In genomic region chr9:137156567-137157375, GRCh38 we compare ENCODE assay signal across 8 cellular contexts. TPM values are rescaled to one million over a fixed set of nuclear protein-coding genes. Genes with fewer than 3 reads are reported as not detected.
A peak's percentile ranks its signal among the peaks of the same experiment; 100 is the strongest.
DNase-seq lines count a peak whose midpoint lies in the region; ATAC-seq and TF ChIP-seq lines count a peak whose summit lies in the region.

No MANE protein-coding gene starts in this region.

- no peaks in the 10 kb centered on the region for H3K36me3 Mint-ChIP-seq in glutamatergic neuron (ENCODE audit: unreplicated experiment)

- ATAC-seq in HG03469 (IDR thresholded peaks at IDR 0.05; ENCODE audit: unreplicated experiment), result no peak
- no peak for ATAC-seq in GM19452 (IDR thresholded peaks at IDR 0.05; ENCODE audit: unreplicated experiment)
- ATAC-seq in GM21360 (IDR thresholded peaks at IDR 0.05; ENCODE audit: unreplicated experiment), result no peak

- peaks cover 18% of the 10 kb centered on the region for H3K27me3 Mint-ChIP-seq in glutamatergic neuron (ENCODE audit: unreplicated experiment)

- DNase-seq in AG09319 (ENCODE audit: extremely low read depth, low read depth), result peak; percentile 12
- DNase-seq in HK-2 (ENCODE audit: unreplicated experiment), result peak; percentile 37
- peak; percentile 63 for DNase-seq in activated T-cell treated with anti-CD3 and anti-CD28 coated beads, Interleukin-2, amount 50 U/mL, for 1 hour
- peak; percentile 64 for DNase-seq in glutamatergic neuron
- DNase-seq in stimulated activated CD4-positive, alpha-beta T cell treated with anti-CD3 and anti-CD28 coated beads, Interleukin-2, amount 100 ng/mL, for 48 hours, result peak; percentile 54 to 72

- peaks cover 10% of the 10 kb centered on the region for H3K4me1 Mint-ChIP-seq in glutamatergic neuron (ENCODE audit: low read depth, unreplicated experiment)

- TF ChIP-seq CTCF in AG09319 (IDR thresholded peaks at IDR 0.05; ENCODE audit: low read depth, low read length), result no peak
- no peak for TF ChIP-seq CTCF in glutamatergic neuron (IDR thresholded peaks at IDR 0.05; ENCODE audit: partially characterized antibody, unreplicated experiment)

- no peak overlapping the region for H3K27ac Mint-ChIP-seq in glutamatergic neuron (ENCODE audit: unreplicated experiment)

- no peak overlapping the region for H3K4me3 Mint-ChIP-seq in glutamatergic neuron (ENCODE audit: unreplicated experiment)

- H3K9me3 Mint-ChIP-seq in glutamatergic neuron (ENCODE audit: unreplicated experiment), result peaks cover 2% of the 10 kb centered on the region

RNA-seq across cellular contexts. Expression of gene LRRC26, which starts 13.1 kb away (rescaled TPM):
- total RNA-seq in glutamatergic neuron (ENCODE audit: unreplicated experiment), result 0.98 TPM

RNA-seq across cellular contexts. Expression of gene TMEM210, which starts 15.1 kb away (rescaled TPM):
- total RNA-seq in glutamatergic neuron (ENCODE audit: unreplicated experiment), result not detected

RNA-seq across cellular contexts. Expression of gene GRIN1, which starts 17.8 kb away (rescaled TPM):
- total RNA-seq in glutamatergic neuron (ENCODE audit: unreplicated experiment), result 5.5 TPM

RNA-seq across cellular contexts. Expression of gene ANAPC2, which starts 31.6 kb away (rescaled TPM):
- 72.9 TPM for total RNA-seq in glutamatergic neuron (ENCODE audit: unreplicated experiment)

RNA-seq across cellular contexts. Expression of gene SSNA1, which starts 31.7 kb away (rescaled TPM):
- total RNA-seq in glutamatergic neuron (ENCODE audit: unreplicated experiment), result 37.3 TPM

Comparison
In these comparisons a context has a peak if more than half of its experiments do, and no peak if none do; other contexts are left out.
1. DNase-seq: peak in every context shown above with its lines; median percentile 64 in glutamatergic neuron; 63 in activated T-cell treated with anti-CD3 and anti-CD28 coated beads, Interleukin-2, amount 50 U/mL, for 1 hour; 63 in stimulated activated CD4-positive, alpha-beta T cell treated with anti-CD3 and anti-CD28 coated beads, Interleukin-2, amount 100 ng/mL, for 48 hours; 37 in HK-2; 12 in AG09319.